16 cellular contexts compared by ENCODE assay signal in the genomic region with DNA sequence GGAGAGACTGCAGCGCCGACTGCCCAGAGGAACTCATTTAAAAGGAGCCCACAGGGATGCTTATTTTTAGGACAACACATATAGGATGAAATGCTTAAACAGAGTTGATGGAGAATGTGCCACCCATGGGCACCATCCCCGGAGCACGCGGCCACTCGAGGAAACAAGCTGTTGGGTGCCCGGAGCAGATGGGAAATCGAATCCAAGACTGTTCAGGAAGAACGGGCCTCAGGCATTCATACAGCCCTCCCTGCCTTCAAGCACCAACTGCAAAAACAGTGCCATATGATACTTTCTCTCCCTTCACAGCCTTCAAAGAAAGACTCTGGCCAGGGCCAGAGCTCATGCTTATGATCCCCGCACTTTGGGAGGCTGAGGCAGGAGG. TPM values are rescaled to one million over a fixed set of nuclear protein-coding genes. Genes with fewer than 3 reads are reported as not detected.
DNase-seq lines count a peak whose midpoint lies in the region; ATAC-seq, FAIRE-seq and TF ChIP-seq lines count a peak whose summit lies in the region.
"Had no signal": no experiment of that assay in that cellular context is flagged by ENCODE, and none has a peak within 500 bp of the region (broad histone marks: within the 10 kb centered on the region; RNA-seq: fewer than 3 reads in every experiment).

No MANE protein-coding gene starts in this region.

- 30 to 59% (median 34%) methylated on average over 10 of the region's 10 CpGs for WGBS in small intestine, 3 donors

- H3K27me3 Mint-ChIP-seq in WTC11 (ENCODE audit: low read depth) = no peaks in the 10 kb centered on the region

- H3K4me3 ChIP-seq in kidney (ENCODE audit: low read length in 2 of 2) (peak overlapping the region in 1 of 2 donors; percentile 25), small intestine (ENCODE audit: low read depth in 1 of 2, low read length in 2 of 2) (no peak overlapping the region)
- H3K4me3 ChIP-seq: pancreas had no signal

- H3K27ac Mint-ChIP-seq in WTC11 = 0 out of 2 replicates have a peak overlapping the region, but pooled peaks have one; percentile 15
- H3K27ac Mint-ChIP-seq: activated T-helper 1 cell treated with anti-CD3 and anti-CD28 coated beads, Interleukin-12 subunit alpha, Interleukin-12 subunit beta, Interleukin-2, Interleukin-4 antibody, amounts not matched to agents 30 ng/mL and 10 ng/mL and 1 ng/mL, durations not matched to agents 14 hours and 24 hours and 36 hours; T-helper 17 cell had no signal

- H3K4me1 Mint-ChIP-seq in WTC11 = peaks cover 12% of the 10 kb centered on the region

- no peak for ATAC-seq in WTC11

- CTCF ChIA-PET in WTC11 (lab: Charles Lee) = interaction anchor here (0.6 to 1.8 kb wide), 4 partner anchors 40 to 97 kb away, joined by 3 to 9 read pairs (median 4); no protein-coding TSS in a partner anchor

- DNase-seq in WTC11 (ENCODE audit: low spot score) (no peak), kidney (peak; percentile 48), small intestine (no peak), NAMALWA (ENCODE audit: low spot score) (no peak), KG1 (lab: John Stamatoyannopoulos, UW) (no peak), AML-193 (lab: John Stamatoyannopoulos, UW) (no peak)
- DNase-seq in activated CD8-positive, alpha-beta memory T cell treated with anti-CD3 and anti-CD28 coated beads for 24 hours = no peak
- DNase-seq: NCI-H1105, NCI-H446, T-helper 17 cell had no signal

- H3K27ac ChIP-seq in C4-2B (peak overlapping the region; percentile 47), kidney (ENCODE audit: low read depth in 2 of 2, low read length in 2 of 2) (peak overlapping the region; percentile 76 to 91), small intestine (ENCODE audit: low read depth in 1 of 2, low read length in 1 of 2) (peak overlapping the region; percentile 83 to 85)

- intact Hi-C loops in kidney (cut with DNase I) = no loop called here

- peaks cover 29 to 43% of the 10 kb centered on the region in 2 donors for H3K4me1 ChIP-seq in kidney (ENCODE audit: control insufficient read depth in 1 of 2, insufficient read depth in 1 of 2, low read depth in 1 of 2, low read length in 2 of 2)
- peaks cover 21 to 31% of the 10 kb centered on the region in 2 donors for H3K4me1 ChIP-seq in small intestine (ENCODE audit: control insufficient read depth in 2 of 2, insufficient read depth in 1 of 2, low read depth in 1 of 2, low read length in 1 of 2)

- peaks cover 2% of the 10 kb centered on the region; the same call in 1 of the 2 replicates for H3K36me3 Mint-ChIP-seq in WTC11

- TF ChIP-seq CTCF in C4-2B (conservative IDR thresholded peaks at IDR 0.05) (no peak), WTC11 (IDR thresholded peaks at IDR 0.05) (no peak), kidney (IDR thresholded peaks at IDR 0.05; ENCODE audit: borderline replicate concordance, extremely low read depth, insufficient read depth) (no peak)

- no peaks in the 10 kb centered on the region for H3K9me3 ChIP-seq in kidney (ENCODE audit: control insufficient read depth in 1 of 2, low read length in 2 of 2)
- no peaks in the 10 kb centered on the region for H3K9me3 ChIP-seq in small intestine (ENCODE audit: control insufficient read depth, low read depth)
- H3K9me3 ChIP-seq: pancreas had no signal

- no peaks in the 10 kb centered on the region for H3K27me3 ChIP-seq in small intestine (ENCODE audit: control insufficient read depth in 2 of 2, insufficient read depth in 2 of 2, low read length in 2 of 2)
- H3K27me3 ChIP-seq: pancreas had no signal

- H3K9ac ChIP-seq in kidney (ENCODE audit: low read length in 2 of 2) = peak overlapping the region in 1 of 2 donors; percentile 29

- POLR2A ChIA-PET in WTC11 (lab: Charles Lee) = no interaction called here

- no peak overlapping the region for H3K4me3 Mint-ChIP-seq in WTC11
- H3K4me3 Mint-ChIP-seq: activated T-helper 1 cell treated with anti-CD3 and anti-CD28 coated beads, Interleukin-12 subunit alpha, Interleukin-12 subunit beta, Interleukin-2, Interleukin-4 antibody, amounts not matched to agents 30 ng/mL and 10 ng/mL and 1 ng/mL, durations not matched to agents 14 hours and 24 hours and 36 hours; IgD-negative memory B cell; T-helper 17 cell had no signal

- peaks cover 13% of the 10 kb centered on the region in 2 donors for H3K36me3 ChIP-seq in kidney (ENCODE audit: control insufficient read depth in 1 of 2, insufficient read depth in 2 of 2, low read length in 2 of 2)
- peaks cover 0 to 3% of the 10 kb centered on the region in 2 donors for H3K36me3 ChIP-seq in small intestine (ENCODE audit: control insufficient read depth in 2 of 2, insufficient read depth in 2 of 2, low read length in 2 of 2)

- no peaks in the 10 kb centered on the region for H3K9me3 Mint-ChIP-seq in WTC11
- H3K9me3 Mint-ChIP-seq: activated T-helper 1 cell treated with anti-CD3 and anti-CD28 coated beads, Interleukin-12 subunit alpha, Interleukin-12 subunit beta, Interleukin-2, Interleukin-4 antibody, amounts not matched to agents 30 ng/mL and 10 ng/mL and 1 ng/mL, durations not matched to agents 14 hours and 24 hours and 36 hours; IgD-negative memory B cell had no signal

- no peak for FAIRE-seq in kidney (lab: Jason Lieb, UNC)
- no peak for FAIRE-seq in small intestine (lab: Jason Lieb, UNC)
- FAIRE-seq: endothelial cell of umbilical vein, GM12892, pancreas had no signal

TF ChIP-seq in WTC11, 78 proteins besides CTCF, POLR2A, EP300 and RAD21:
- TF ChIP-seq ZNF671 (CRISPR knock-in tag; IDR thresholded peaks at IDR 0.05) (no peak), NR2C2 (CRISPR knock-in tag; IDR thresholded peaks at IDR 0.05) (no peak), GRHL2 (CRISPR knock-in tag; IDR thresholded peaks at IDR 0.05; ENCODE audit: insufficient replicate concordance, severe bottlenecking) (no peak), NR3C1 (CRISPR knock-in tag; conservative IDR thresholded peaks at IDR 0.05; ENCODE audit: low read depth) (no peak)
- TF ChIP-seq, protein P1, sequence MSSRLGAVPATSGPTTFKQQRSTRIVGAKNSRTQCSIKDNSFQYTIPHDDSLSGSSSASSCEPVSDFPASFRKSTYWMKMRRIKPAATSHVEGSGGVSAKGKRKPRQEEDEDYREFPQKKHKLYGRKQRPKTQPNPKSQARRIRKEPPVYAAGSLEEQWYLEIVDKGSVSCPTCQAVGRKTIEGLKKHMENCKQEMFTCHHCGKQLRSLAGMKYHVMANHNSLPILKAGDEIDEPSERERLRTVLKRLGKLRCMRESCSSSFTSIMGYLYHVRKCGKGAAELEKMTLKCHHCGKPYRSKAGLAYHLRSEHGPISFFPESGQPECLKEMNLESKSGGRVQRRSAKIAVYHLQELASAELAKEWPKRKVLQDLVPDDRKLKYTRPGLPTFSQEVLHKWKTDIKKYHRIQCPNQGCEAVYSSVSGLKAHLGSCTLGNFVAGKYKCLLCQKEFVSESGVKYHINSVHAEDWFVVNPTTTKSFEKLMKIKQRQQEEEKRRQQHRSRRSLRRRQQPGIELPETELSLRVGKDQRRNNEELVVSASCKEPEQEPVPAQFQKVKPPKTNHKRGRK (CRISPR knock-in tag; IDR thresholded peaks at IDR 0.05; ENCODE audit: borderline replicate concordance) = no peak
- TF ChIP-seq, protein P2, sequence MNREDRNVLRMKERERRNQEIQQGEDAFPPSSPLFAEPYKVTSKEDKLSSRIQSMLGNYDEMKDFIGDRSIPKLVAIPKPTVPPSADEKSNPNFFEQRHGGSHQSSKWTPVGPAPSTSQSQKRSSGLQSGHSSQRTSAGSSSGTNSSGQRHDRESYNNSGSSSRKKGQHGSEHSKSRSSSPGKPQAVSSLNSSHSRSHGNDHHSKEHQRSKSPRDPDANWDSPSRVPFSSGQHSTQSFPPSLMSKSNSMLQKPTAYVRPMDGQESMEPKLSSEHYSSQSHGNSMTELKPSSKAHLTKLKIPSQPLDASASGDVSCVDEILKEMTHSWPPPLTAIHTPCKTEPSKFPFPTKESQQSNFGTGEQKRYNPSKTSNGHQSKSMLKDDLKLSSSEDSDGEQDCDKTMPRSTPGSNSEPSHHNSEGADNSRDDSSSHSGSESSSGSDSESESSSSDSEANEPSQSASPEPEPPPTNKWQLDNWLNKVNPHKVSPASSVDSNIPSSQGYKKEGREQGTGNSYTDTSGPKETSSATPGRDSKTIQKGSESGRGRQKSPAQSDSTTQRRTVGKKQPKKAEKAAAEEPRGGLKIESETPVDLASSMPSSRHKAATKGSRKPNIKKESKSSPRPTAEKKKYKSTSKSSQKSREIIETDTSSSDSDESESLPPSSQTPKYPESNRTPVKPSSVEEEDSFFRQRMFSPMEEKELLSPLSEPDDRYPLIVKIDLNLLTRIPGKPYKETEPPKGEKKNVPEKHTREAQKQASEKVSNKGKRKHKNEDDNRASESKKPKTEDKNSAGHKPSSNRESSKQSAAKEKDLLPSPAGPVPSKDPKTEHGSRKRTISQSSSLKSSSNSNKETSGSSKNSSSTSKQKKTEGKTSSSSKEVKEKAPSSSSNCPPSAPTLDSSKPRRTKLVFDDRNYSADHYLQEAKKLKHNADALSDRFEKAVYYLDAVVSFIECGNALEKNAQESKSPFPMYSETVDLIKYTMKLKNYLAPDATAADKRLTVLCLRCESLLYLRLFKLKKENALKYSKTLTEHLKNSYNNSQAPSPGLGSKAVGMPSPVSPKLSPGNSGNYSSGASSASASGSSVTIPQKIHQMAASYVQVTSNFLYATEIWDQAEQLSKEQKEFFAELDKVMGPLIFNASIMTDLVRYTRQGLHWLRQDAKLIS (CRISPR knock-in tag; IDR thresholded peaks at IDR 0.05; ENCODE audit: borderline replicate concordance) = no peak

RNA-seq across cellular contexts. Expression of gene RAB20, which starts 40.2 kb away (rescaled TPM):
- 14.3 to 19.0 TPM (median 18.6 TPM) in 3 replicates for total RNA-seq in WTC11 (2021)
- 33.6 TPM for total RNA-seq in kidney
- 47.7 TPM for polyA plus RNA-seq in kidney (ENCODE audit: insufficient read depth, low read depth, low replicate concordance)
- 10 to 100 TPM; 39.1 to 63.0 (median 56.4) TPM for polyA plus RNA-seq in small intestine
